Comparison of ENCODE assay signal across 12 cellular contexts in the genomic region with DNA sequence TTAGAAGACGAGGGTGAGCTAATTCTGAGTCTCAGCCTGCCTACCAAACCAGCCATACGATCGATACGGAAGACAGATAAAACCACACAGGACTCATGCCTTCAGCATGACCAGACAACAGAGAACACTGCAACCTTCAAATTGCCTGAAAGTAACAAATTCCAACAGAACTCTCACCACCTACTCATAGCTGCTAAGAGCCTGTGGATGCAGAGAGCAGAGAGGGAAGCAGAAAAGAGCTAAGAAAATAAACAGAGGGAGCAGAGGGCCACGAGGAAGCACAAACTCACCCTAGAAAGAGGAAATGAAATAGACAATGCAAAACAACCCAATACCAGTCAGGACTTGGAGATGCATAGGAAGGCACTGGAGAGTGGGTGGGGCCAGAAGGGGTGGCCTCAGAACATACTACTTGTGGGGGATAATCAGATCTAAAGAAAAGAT.
DNase-seq lines count a peak whose midpoint lies in the region; ATAC-seq and TF ChIP-seq lines count a peak whose summit lies in the region.
"Had no signal": no experiment of that assay in that cellular context is flagged by ENCODE, and none has a peak within 500 bp of the region (broad histone marks: within the 10 kb centered on the region; RNA-seq: fewer than 3 reads in every experiment).

No MANE protein-coding gene starts in this region.

- H3K9me3 ChIP-seq in esophagus muscularis mucosa: no peaks in the 10 kb centered on the region

- no peak overlapping the region for H3K4me3 ChIP-seq in esophagus muscularis mucosa

- no peaks in the 10 kb centered on the region for H3K4me1 ChIP-seq in esophagus muscularis mucosa

- no peak for TF ChIP-seq EP300 in esophagus muscularis mucosa (IDR thresholded peaks at IDR 0.05)

- intact Hi-C loops in esophagus muscularis mucosa (cut with DNase I): no loop called here

- TF ChIP-seq POLR2A in esophagus muscularis mucosa (IDR thresholded peaks at IDR 0.05; ENCODE audit: low read depth): no peak

- no peak for TF ChIP-seq CTCF in esophagus muscularis mucosa (IDR thresholded peaks at IDR 0.05)

- H3K36me3 ChIP-seq in esophagus muscularis mucosa: no peaks in the 10 kb centered on the region

- DNase-seq in ELR (ENCODE audit: low read depth): peak; percentile 97
- peak; percentile 87 for DNase-seq in HT1080 (ENCODE audit: low read depth)
- peak; percentile 77 for DNase-seq in esophagus muscularis mucosa (ENCODE audit: extremely low spot score)
- DNase-seq in NCI-H82 (lab: John Stamatoyannopoulos, UW): no peak
- DNase-seq in SW480 (ENCODE audit: low spot score): no peak
- no peak for DNase-seq in stimulated activated CD4-positive, alpha-beta T cell treated with anti-CD3 and anti-CD28 coated beads, Interleukin-12 subunit alpha, Interleukin-12 subunit beta, amount 100 ng/mL, for 4 hours
- no peak for DNase-seq in activated naive CD4-positive, alpha-beta T cell treated with anti-CD3 and anti-CD28 coated beads, Interleukin-2, amount 50 U/mL, for 16 hours
- DNase-seq: amygdala, COR-L47, NCI-H1694, posterior cingulate gyrus had no signal

- no peak overlapping the region for H3K27ac ChIP-seq in esophagus muscularis mucosa (replicated peaks in 1 of 4)

- peak; percentile 62 for ATAC-seq in GM21723 (IDR thresholded peaks at IDR 0.05; ENCODE audit: unreplicated experiment)

- 76% methylated on average over 5 of the region's 5 CpGs for WGBS in esophagus muscularis mucosa

- no peaks in the 10 kb centered on the region for H3K27me3 ChIP-seq in esophagus muscularis mucosa

Comparison
In these comparisons a context has a peak if more than half of its experiments do, and no peak if none do; other contexts are left out.
1. DNase-seq: peak in ELR (single experiment), HT1080 (single experiment) and esophagus muscularis mucosa (single experiment); none in NCI-H82 (single experiment), SW480 (single experiment), stimulated activated CD4-positive, alpha-beta T cell treated with anti-CD3 and anti-CD28 coated beads, Interleukin-12 subunit alpha, Interleukin-12 subunit beta, amount 100 ng/mL, for 4 hours (single experiment) and activated naive CD4-positive, alpha-beta T cell treated with anti-CD3 and anti-CD28 coated beads, Interleukin-2, amount 50 U/mL, for 16 hours (single experiment).